In the genomic region with DNA sequence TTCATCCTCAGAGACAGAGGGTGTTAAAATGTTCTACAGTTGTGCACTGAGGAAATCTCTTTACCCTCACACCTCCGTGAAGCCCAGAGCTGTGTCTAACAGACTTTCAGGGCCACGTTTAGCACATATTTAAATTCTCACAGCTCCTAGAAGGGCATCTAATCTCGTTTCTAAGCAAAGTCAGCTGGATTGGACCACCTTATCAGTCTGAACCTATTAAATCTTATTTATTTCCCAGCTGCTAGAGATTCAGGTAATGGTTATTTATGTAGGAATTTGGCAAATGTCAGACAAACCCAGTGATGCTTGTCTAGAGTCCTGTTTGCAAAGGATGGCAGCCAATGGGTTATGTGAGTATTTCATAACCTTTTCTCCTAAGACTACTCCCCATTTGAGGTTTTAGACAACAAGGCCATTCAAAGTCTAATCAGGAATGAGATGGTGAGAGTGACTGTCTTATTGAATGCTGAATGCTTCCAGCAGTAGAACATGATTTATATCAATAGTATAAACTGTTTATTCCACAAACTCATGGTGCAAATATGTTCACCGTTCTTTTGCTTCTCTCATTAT, we compare ENCODE assay signal across 23 cellular contexts.
"Had no signal": no experiment of that assay in that cellular context is flagged by ENCODE, and none has a peak within 500 bp of the region (broad histone marks: within the 10 kb centered on the region; RNA-seq: fewer than 3 reads in every experiment).

No MANE protein-coding gene starts in this region.

- H3K4me1 Mint-ChIP-seq: activated CD4-positive, alpha-beta T cell treated with anti-CD3 and anti-CD28 coated beads, Interleukin-2, amount 10 ng/mL, durations not matched to agents 7 days and 5 days; activated naive CD4-positive, alpha-beta T cell treated with anti-CD3 and anti-CD28 coated beads, Interleukin-2, amount 10 ng/mL, durations not matched to agents 7 days and 5 days; activated naive CD8-positive, alpha-beta T cell treated with anti-CD3 and anti-CD28 coated beads, Interleukin-2, amount 50 U/mL, for 24 hours; T-cell had no signal

- H3K36me3 ChIP-seq: gastrocnemius medialis, heart left ventricle, left lung, prostate gland, tibial nerve, uterus had no signal

- DNase-seq: activated CD4-positive, alpha-beta T cell treated with anti-CD3 and anti-CD28 coated beads, Interleukin-2, amount 10 ng/mL, durations not matched to agents 7 days and 5 days; activated CD8-positive, alpha-beta T cell treated with anti-CD3 and anti-CD28 coated beads, Interleukin-2, amount 10 ng/mL, durations not matched to agents 7 days and 5 days; activated naive CD4-positive, alpha-beta T cell treated with anti-CD3 and anti-CD28 coated beads, Interleukin-2, amount 10 ng/mL, durations not matched to agents 7 days and 5 days; activated naive CD8-positive, alpha-beta T cell treated with anti-CD3 and anti-CD28 coated beads, Interleukin-2, amount 50 U/mL, for 24 hours; activated T-cell treated with anti-CD3 and anti-CD28 coated beads, Interleukin-2, amount 50 U/mL, for 24 hours; anterior cingulate cortex; erythroblast; gastrocnemius medialis; heart left ventricle; left lung; nephron progenitor cell; right cardiac atrium; stimulated activated CD4-positive, alpha-beta T cell treated with anti-CD3 and anti-CD28 coated beads, Interleukin-2, amount 100 ng/mL, for 24 hours; stimulated activated naive CD4-positive, alpha-beta T cell treated with Interleukin-2 at 50 U/mL for 16 hours; substantia nigra; T-cell; uterus had no signal

- H3K36me3 Mint-ChIP-seq: activated naive CD4-positive, alpha-beta T cell treated with anti-CD3 and anti-CD28 coated beads, Interleukin-2, amount 10 ng/mL, durations not matched to agents 7 days and 5 days; brain; T-cell had no signal

- H3K4me3 Mint-ChIP-seq: activated CD4-positive, alpha-beta T cell treated with anti-CD3 and anti-CD28 coated beads, Interleukin-2, amount 10 ng/mL, durations not matched to agents 7 days and 5 days; activated CD8-positive, alpha-beta T cell treated with anti-CD3 and anti-CD28 coated beads, Interleukin-2, amount 10 ng/mL, durations not matched to agents 7 days and 5 days; activated naive CD4-positive, alpha-beta T cell treated with anti-CD3 and anti-CD28 coated beads, Interleukin-2, amount 10 ng/mL, durations not matched to agents 7 days and 5 days; activated naive CD8-positive, alpha-beta T cell treated with anti-CD3 and anti-CD28 coated beads, Interleukin-2, amount 50 U/mL, for 24 hours; activated T-cell treated with anti-CD3 and anti-CD28 coated beads, Interleukin-2, amount 50 U/mL, for 24 hours; T-cell had no signal

- H3K9me3 ChIP-seq: gastrocnemius medialis, heart left ventricle, left lung, prostate gland, tibial nerve, uterus had no signal

- H3K9me3 Mint-ChIP-seq: activated naive CD4-positive, alpha-beta T cell treated with anti-CD3 and anti-CD28 coated beads, Interleukin-2, amount 10 ng/mL, durations not matched to agents 7 days and 5 days; activated naive CD8-positive, alpha-beta T cell treated with anti-CD3 and anti-CD28 coated beads, Interleukin-2, amount 50 U/mL, for 24 hours; activated T-cell treated with anti-CD3 and anti-CD28 coated beads, Interleukin-2, amount 50 U/mL, for 24 hours; nephron progenitor cell; T-cell had no signal

- FAIRE-seq: endometrium, islet of Langerhans had no signal

- H3K4me1 ChIP-seq: gastrocnemius medialis, heart left ventricle, left lung, prostate gland, tibial nerve, uterus had no signal

- H3K4me3 ChIP-seq: coronary artery, gastrocnemius medialis, heart left ventricle, left lung, prostate gland, tibial nerve, uterus had no signal

- H3K27me3 ChIP-seq: gastrocnemius medialis, tibial nerve, uterus had no signal

- H3K27ac Mint-ChIP-seq: activated CD4-positive, alpha-beta T cell treated with anti-CD3 and anti-CD28 coated beads, Interleukin-2, amount 10 ng/mL, durations not matched to agents 7 days and 5 days; activated CD8-positive, alpha-beta T cell treated with anti-CD3 and anti-CD28 coated beads, Interleukin-2, amount 10 ng/mL, durations not matched to agents 7 days and 5 days; activated naive CD4-positive, alpha-beta T cell treated with anti-CD3 and anti-CD28 coated beads, Interleukin-2, amount 10 ng/mL, durations not matched to agents 7 days and 5 days; activated naive CD8-positive, alpha-beta T cell treated with anti-CD3 and anti-CD28 coated beads, Interleukin-2, amount 50 U/mL, for 24 hours; activated T-cell treated with anti-CD3 and anti-CD28 coated beads, Interleukin-2, amount 50 U/mL, for 24 hours; brain; nephron progenitor cell; T-cell had no signal

- H3K27ac ChIP-seq: coronary artery, gastrocnemius medialis, heart left ventricle, left lung, prostate gland, tibial nerve, uterus had no signal

- ATAC-seq: activated CD8-positive, alpha-beta T cell treated with anti-CD3 and anti-CD28 coated beads, Interleukin-2, amount 10 ng/mL, durations not matched to agents 7 days and 5 days; activated naive CD8-positive, alpha-beta T cell treated with anti-CD3 and anti-CD28 coated beads, Interleukin-2, amount 50 U/mL, for 24 hours; gastrocnemius medialis; heart left ventricle; left lung; right cardiac atrium; T-cell had no signal

- H3K27me3 Mint-ChIP-seq: activated T-cell treated with anti-CD3 and anti-CD28 coated beads, Interleukin-2, amount 50 U/mL, for 24 hours had no signal
